In genomic region chr2:9285385-9285784, GRCh38 we compare ENCODE assay signal across 1 cellular context.
TF ChIP-seq lines count a peak whose summit lies in the region.

No MANE protein-coding gene starts in this region.

TF ChIP-seq in K562, 482 proteins besides CTCF, POLR2A, EP300 and RAD21:
- TF ChIP-seq MAFF (IDR thresholded peaks at IDR 0.05; ENCODE audit: low read length): no peak
- no peak for TF ChIP-seq POLR2AphosphoS2 (IDR thresholded peaks at IDR 0.05; ENCODE audit: low read length)
- TF ChIP-seq FOXK2 (conservative IDR thresholded peaks at IDR 0.05 in 1 of 2, IDR thresholded peaks at IDR 0.05 in 1 of 2; ENCODE audit: low read depth in 2 of 2): no peak
- no peak for TF ChIP-seq SREBF1 (IDR thresholded peaks at IDR 0.05; ENCODE audit: borderline replicate concordance, low read depth, low read length)
- no peak for TF ChIP-seq TCF7L2 (IDR thresholded peaks at IDR 0.05; ENCODE audit: low read depth, low read length)
- no peak for TF ChIP-seq MITF (IDR thresholded peaks at IDR 0.05)
- TF ChIP-seq MEIS2 (IDR thresholded peaks at IDR 0.05; ENCODE audit: partially characterized antibody): peak; percentile 79
- no peak for TF ChIP-seq PBX2 (CRISPR knock-in tag; IDR thresholded peaks at IDR 0.05; ENCODE audit: low read depth)
- TF ChIP-seq PBX2 (tag; conservative IDR thresholded peaks at IDR 0.05; ENCODE audit: low read depth): peak; percentile 85
- TF ChIP-seq ZNF197 (CRISPR knock-in tag; IDR thresholded peaks at IDR 0.05; ENCODE audit: low read depth): no peak
- peak; percentile 69 for TF ChIP-seq PKNOX1 (IDR thresholded peaks at IDR 0.05)
